In genomic region chr11:65413077-65413664, GRCh38 we compare ENCODE assay signal across 7 cellular contexts. TPM values are rescaled to one million over a fixed set of nuclear protein-coding genes. Genes with fewer than 3 reads are reported as not detected.
DNase-seq lines count a peak whose midpoint lies in the region; ATAC-seq and TF ChIP-seq lines count a peak whose summit lies in the region.
"Not testable (repeated sequence)": the region's sequence is repeated elsewhere in the genome, so short reads cannot be mapped to it uniquely, and the experiment has no call there.

No MANE protein-coding gene starts in this region.

- peak overlapping the region; percentile 40 for H3K9ac ChIP-seq in adipocyte (ENCODE audit: low read length)

- DNase-seq in RWPE1 (ENCODE audit: low spot score); adipocyte (ENCODE audit: low read depth); heart right ventricle; psoas muscle: not testable (repeated sequence)
- DNase-seq in dorsolateral prefrontal cortex (peak in 5 of 10 donors; percentile 8 to 43 (median 29)), lower lobe of right lung (peak; percentile 24)

- H3K4me1 ChIP-seq in adipocyte (ENCODE audit: control insufficient read depth, insufficient read depth, low read length) (peaks cover 45% of the 10 kb centered on the region), heart right ventricle (peaks cover 20 to 51% (median 44%) of the 10 kb centered on the region in 9 donors), lower lobe of right lung (peaks cover 29% of the 10 kb centered on the region), psoas muscle (peaks cover 48% of the 10 kb centered on the region)

- not testable (repeated sequence) for H3K27me3 ChIP-seq in adipocyte (replicated peaks; ENCODE audit: control insufficient read depth, insufficient read depth, low read length); dorsolateral prefrontal cortex; heart right ventricle; lower lobe of right lung (ENCODE audit: low read depth); psoas muscle (ENCODE audit: insufficient read depth in 3 of 3, low read length in 2 of 3)

- H3K27ac ChIP-seq in RWPE1 (peak overlapping the region; percentile 100), dorsolateral prefrontal cortex (peak overlapping the region in 58 of 59 donors; percentile 18 to 100 (median 84)), heart right ventricle (peak overlapping the region in 9 of 10 donors; percentile 43 to 77 (median 60)), psoas muscle (peak overlapping the region; percentile 50), temporal lobe (ENCODE audit: low read depth, low read length) (peak overlapping the region; percentile 83)
- H3K27ac ChIP-seq in lower lobe of right lung, result not testable (repeated sequence)

- WGBS in heart right ventricle, 2 donors, result 88% methylated on average over 15 of the region's 15 CpGs
- WGBS in psoas muscle, 3 donors, result 81% methylated on average over 15 of the region's 15 CpGs

- H3K4me3 ChIP-seq in adipocyte (ENCODE audit: low read length); dorsolateral prefrontal cortex; heart right ventricle; lower lobe of right lung; psoas muscle: not testable (repeated sequence)

- not testable (repeated sequence) for TF ChIP-seq CTCF in RWPE1 (conservative IDR thresholded peaks at IDR 0.05; ENCODE audit: low read depth); dorsolateral prefrontal cortex (IDR thresholded peaks at IDR 0.05 in 54 of 56, conservative IDR thresholded peaks at IDR 0.05 in 2 of 56; ENCODE audit: low read depth in 1 of 56, partially characterized antibody in 56 of 56); heart right ventricle (IDR thresholded peaks at IDR 0.05); lower lobe of right lung (IDR thresholded peaks at IDR 0.05); psoas muscle (IDR thresholded peaks at IDR 0.05)

- intact Hi-C loops in dorsolateral prefrontal cortex (cut with DNase I) (loop anchor here in 1 of 2 donors (10.0 kb wide), 1 partner anchor 48 kb away; no protein-coding TSS in a partner anchor), heart right ventricle (cut with DNase I) (loop anchor here in 2 of 10 donors (5.0 to 10.0 kb wide), 3 partner anchors 36 to 62 kb away; no protein-coding TSS in a partner anchor)
- intact Hi-C loops in lower lobe of right lung (cut with DNase I); psoas muscle (cut with DNase I): not testable (repeated sequence)

- H3K9me3 ChIP-seq in adipocyte (ENCODE audit: control insufficient read depth, low read length); heart right ventricle; lower lobe of right lung; psoas muscle: not testable (repeated sequence)

- CTCF ChIA-PET in RWPE1 (lab: Yijun Ruan, JAX), result not testable (repeated sequence)

- H3K36me3 ChIP-seq in adipocyte (ENCODE audit: control insufficient read depth, insufficient read depth, low read length, severe bottlenecking), result peaks cover 51% of the 10 kb centered on the region
- H3K36me3 ChIP-seq in heart right ventricle, result peaks cover 0 to 60% (median 22%) of the 10 kb centered on the region in 9 donors
- H3K36me3 ChIP-seq in lower lobe of right lung, result peaks cover 51% of the 10 kb centered on the region
- H3K36me3 ChIP-seq in psoas muscle (ENCODE audit: insufficient read depth in 1 of 2, low read depth in 1 of 2), result peaks cover 0 to 35% of the 10 kb centered on the region in 2 donors

- POLR2A ChIA-PET in RWPE1 (lab: Yijun Ruan, JAX; ENCODE audit: low non-redundant PET), result not testable (repeated sequence)

- ATAC-seq in heart right ventricle, lower lobe of right lung, psoas muscle: not testable (repeated sequence)

RNA-seq across cellular contexts. Expression of gene NEAT1, which starts 9.4 kb away (rescaled TPM):
- total RNA-seq in dorsolateral prefrontal cortex (1,000 to 10,000 TPM in 5 of 120 experiments, 100 to 1,000 TPM in 115; 106 to 1,508 (median 405) TPM), heart right ventricle (100 to 1,000 TPM; 284 to 808 (median 432) TPM), lower lobe of right lung (980 TPM), psoas muscle (1,000 to 10,000 TPM in 1 of 4 donors, 100 to 1,000 TPM in 3; 517 to 1,759 (median 646) TPM), temporal lobe (8.4 TPM)
- polyA plus RNA-seq in heart right ventricle (1,000 to 10,000 TPM in 1 of 2 donors, 100 to 1,000 TPM in 1; 103 to 1,899 TPM), psoas muscle (100 to 1,000 TPM; 474 to 758 (median 716) TPM)

RNA-seq across cellular contexts. Expression of gene FRMD8, which starts 26.7 kb away (rescaled TPM):
- total RNA-seq in dorsolateral prefrontal cortex (10 to 100 TPM; 14.1 to 50.3 (median 21.7) TPM), heart right ventricle (10 to 100 TPM in 6 of 10 donors, 1 to 10 TPM in 4; 6.0 to 16.9 (median 12.2) TPM), lower lobe of right lung (22.6 TPM), psoas muscle (10 to 100 TPM in 3 of 4 donors, 1 to 10 TPM in 1; 7.4 to 27.7 (median 13.9) TPM), temporal lobe (6.9 TPM)
- polyA plus RNA-seq in heart right ventricle (10 to 100 TPM in 1 of 2 donors, 1 to 10 TPM in 1; 9.9 to 12.9 TPM), psoas muscle (10 to 100 TPM; 10.6 to 20.8 (median 12.9) TPM)

RNA-seq across cellular contexts. Expression of gene SLC25A45, which starts 30.7 kb away (rescaled TPM):
- total RNA-seq in dorsolateral prefrontal cortex, result 10 to 100 TPM in 51 of 120 experiments, 1 to 10 TPM in 69; 3.6 to 18.2 (median 9.0) TPM
- 10 to 100 TPM in 1 of 10 donors, 1 to 10 TPM in 9; 4.6 to 12.2 (median 8.3) TPM for total RNA-seq in heart right ventricle
- polyA plus RNA-seq in heart right ventricle, result 10 to 100 TPM in 1 of 2 donors, 1 to 10 TPM in 1; 3.1 to 10.7 TPM
- total RNA-seq in lower lobe of right lung, result 13.0 TPM
- total RNA-seq in psoas muscle, result 1 to 10 TPM; 5.7 to 8.8 (median 7.2) TPM
- 10 to 100 TPM in 1 of 3 donors, 1 to 10 TPM in 2; 3.7 to 18.5 (median 6.1) TPM for polyA plus RNA-seq in psoas muscle
- total RNA-seq in temporal lobe, result 0.74 TPM

RNA-seq across cellular contexts. Expression of gene TIGD3, which starts 58.6 kb away (rescaled TPM):
- total RNA-seq in dorsolateral prefrontal cortex, result 1 to 10 TPM in 119 of 120 experiments, under 1 TPM in 1; 0.77 to 4.5 (median 2.4) TPM
- under 1 TPM in 8 of 10 donors, not detected in 2; 0.11 to 0.87 (median 0.33) TPM for total RNA-seq in heart right ventricle
- under 1 TPM; 0.19 to 0.80 TPM for polyA plus RNA-seq in heart right ventricle
- 0.18 TPM for total RNA-seq in lower lobe of right lung
- under 1 TPM in 1 of 4 donors, not detected in 3; 0.25 TPM for total RNA-seq in psoas muscle
- polyA plus RNA-seq in psoas muscle, result under 1 TPM; 0.05 to 0.09 (median 0.08) TPM
- 3.0 TPM for total RNA-seq in temporal lobe

Comparison
In these comparisons a context has a peak if more than half of its experiments do, and no peak if none do; other contexts are left out.
1. RNA of gene NEAT1, which starts 9.4 kb away (total RNA-seq): 980 TPM in lower lobe of right lung (single experiment), 517 to 1,759 TPM in psoas muscle, 284 to 808 TPM in heart right ventricle and 106 to 1,508 TPM in dorsolateral prefrontal cortex; 8.4 TPM in temporal lobe (single experiment); every median in the first group is over 10 times any median in the second.